Comparison of ENCODE assay signal across 18 cellular contexts in the genomic region with DNA sequence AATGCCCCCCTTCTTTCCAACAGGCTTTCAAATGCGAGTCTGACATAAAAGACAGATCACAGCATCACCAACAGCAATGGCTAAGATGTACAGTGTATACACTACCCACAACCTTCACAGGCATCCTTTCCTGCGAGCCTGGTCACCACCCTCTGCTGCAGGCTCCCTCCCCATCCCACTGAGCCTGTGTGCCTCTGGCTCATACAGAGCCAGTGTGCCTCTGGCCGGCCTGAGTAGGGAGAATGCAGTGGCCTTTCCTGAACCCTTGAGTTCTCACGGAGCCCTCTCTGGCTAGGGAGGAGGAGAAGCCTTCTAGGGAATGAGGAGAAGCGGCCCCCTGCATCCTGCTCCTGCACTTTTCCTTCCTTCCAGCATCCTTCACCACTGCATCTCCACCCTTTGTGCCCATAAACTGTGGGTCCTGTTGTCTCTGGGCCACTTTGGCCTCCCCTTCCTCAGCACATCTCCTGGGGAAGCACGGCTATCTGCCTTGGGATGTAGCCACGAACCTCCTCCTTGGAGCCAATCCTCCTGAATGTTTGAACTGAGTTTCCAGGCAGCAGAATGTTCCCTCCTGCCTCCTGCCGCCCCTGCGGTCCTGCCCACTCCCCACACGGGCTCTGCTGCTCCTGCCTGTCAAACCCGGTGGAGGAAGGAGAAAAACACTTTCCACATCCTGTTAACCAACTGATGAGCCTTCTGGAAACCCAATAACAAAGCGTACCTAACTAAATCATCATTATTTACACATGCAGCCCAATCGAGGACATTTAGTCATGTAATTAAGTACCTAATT. TPM values are rescaled to one million over a fixed set of nuclear protein-coding genes. Genes with fewer than 3 reads are reported as not detected.
DNase-seq lines count a peak whose midpoint lies in the region; ATAC-seq lines count a peak whose summit lies in the region.
"Had no signal": no experiment of that assay in that cellular context is flagged by ENCODE, and none has a peak within 500 bp of the region (broad histone marks: within the 10 kb centered on the region; RNA-seq: fewer than 3 reads in every experiment).

No MANE protein-coding gene starts in this region.

- ATAC-seq in activated T-helper 17 cell treated with anti-CD3 and anti-CD28 coated beads, Interleukin-2, amount 50 U/mL, for 72 hours (replicated peaks) = no peak
- ATAC-seq in left ventricle myocardium superior = peak; percentile 74

- no peak for DNase-seq in T-helper 2 cell treated with Interferon-gamma antibody and Interleukin-4, amounts not matched to agents 5 μg/mL and 100 μg/mL, for 36 hours (ENCODE audit: low spot score)
- DNase-seq in T-helper 2 cell = no peak
- peak; percentile 57 for DNase-seq in Ammon's horn (ENCODE audit: low spot score)
- no peak for DNase-seq in left ventricle myocardium superior
- no peak for DNase-seq in medulla oblongata (ENCODE audit: extremely low spot score)
- DNase-seq in activated CD8-positive, alpha-beta memory T cell treated with anti-CD3 and anti-CD28 coated beads for 24 hours = no peak
- DNase-seq in stimulated activated CD4-positive, alpha-beta T cell treated with anti-CD3 and anti-CD28 coated beads, Interleukin-2, amount 100 ng/mL, for 48 hours = no peak
- DNase-seq: 8988T; activated CD4-positive, alpha-beta memory T cell treated with anti-CD3 and anti-CD28 coated beads for 36 hours; gastrocnemius medialis; HCEC 1CT; KBM-7; NCI-H146; NCI-H526 treated with DMSO at 0.1 percent for 48 hours; SHP77 had no signal

- H3K4me3 Mint-ChIP-seq in T-helper 2 cell treated with Interferon-gamma antibody and Interleukin-4, amounts not matched to agents 5 μg/mL and 100 μg/mL, for 36 hours = no peak overlapping the region
- H3K4me3 Mint-ChIP-seq in activated T-helper 17 cell treated with anti-CD3 and anti-CD28 coated beads, Interleukin-2, amount 50 U/mL, for 72 hours = no peak overlapping the region
- H3K4me3 Mint-ChIP-seq: activated CD4-positive, alpha-beta memory T cell treated with anti-CD3 and anti-CD28 coated beads for 36 hours; mesothelial cell of epicardium; neural progenitor cell had no signal

- peaks cover 59% of the 10 kb centered on the region for H3K36me3 Mint-ChIP-seq in T-helper 2 cell treated with Interferon-gamma antibody and Interleukin-4, amounts not matched to agents 5 μg/mL and 100 μg/mL, for 36 hours (ENCODE audit: low read depth)
- H3K36me3 Mint-ChIP-seq in activated T-helper 17 cell treated with anti-CD3 and anti-CD28 coated beads, Interleukin-2, amount 50 U/mL, for 72 hours (ENCODE audit: low read depth) = peaks cover 70% of the 10 kb centered on the region

- H3K27ac Mint-ChIP-seq in T-helper 2 cell treated with Interferon-gamma antibody and Interleukin-4, amounts not matched to agents 5 μg/mL and 100 μg/mL, for 36 hours = peak overlapping the region; percentile 62
- H3K27ac Mint-ChIP-seq in activated T-helper 17 cell treated with anti-CD3 and anti-CD28 coated beads, Interleukin-2, amount 50 U/mL, for 72 hours = peak overlapping the region; percentile 69
- H3K27ac Mint-ChIP-seq: activated CD4-positive, alpha-beta memory T cell treated with anti-CD3 and anti-CD28 coated beads for 36 hours; mesothelial cell of epicardium; neural progenitor cell had no signal

- peaks cover 21% of the 10 kb centered on the region for H3K9me3 Mint-ChIP-seq in T-helper 2 cell treated with Interferon-gamma antibody and Interleukin-4, amounts not matched to agents 5 μg/mL and 100 μg/mL, for 36 hours
- H3K9me3 Mint-ChIP-seq in activated T-helper 17 cell treated with anti-CD3 and anti-CD28 coated beads, Interleukin-2, amount 50 U/mL, for 72 hours = peaks cover 3% of the 10 kb centered on the region

- H3K27me3 Mint-ChIP-seq in T-helper 2 cell treated with Interferon-gamma antibody and Interleukin-4, amounts not matched to agents 5 μg/mL and 100 μg/mL, for 36 hours (ENCODE audit: low read depth) = no peaks in the 10 kb centered on the region
- no peaks in the 10 kb centered on the region for H3K27me3 Mint-ChIP-seq in activated T-helper 17 cell treated with anti-CD3 and anti-CD28 coated beads, Interleukin-2, amount 50 U/mL, for 72 hours
- H3K27me3 Mint-ChIP-seq: activated CD4-positive, alpha-beta memory T cell treated with anti-CD3 and anti-CD28 coated beads for 36 hours had no signal

- H3K4me1 Mint-ChIP-seq in T-helper 2 cell treated with Interferon-gamma antibody and Interleukin-4, amounts not matched to agents 5 μg/mL and 100 μg/mL, for 36 hours (ENCODE audit: low read depth) = peaks cover 17% of the 10 kb centered on the region
- peaks cover 13% of the 10 kb centered on the region for H3K4me1 Mint-ChIP-seq in activated T-helper 17 cell treated with anti-CD3 and anti-CD28 coated beads, Interleukin-2, amount 50 U/mL, for 72 hours
- H3K4me1 Mint-ChIP-seq: mesothelial cell of epicardium had no signal

- intact Hi-C loops in left ventricle myocardium superior (cut with micrococcal nuclease) = no loop called here

RNA-seq across cellular contexts. Expression of a gene that starts 22.5 kb away (rescaled TPM):
- 100 to 1,000 TPM; 115 to 123 TPM for total RNA-seq in activated T-helper 17 cell treated with anti-CD3 and anti-CD28 coated beads, Interleukin-2, amount 50 U/mL, for 72 hours
- 114 TPM for total RNA-seq in left ventricle myocardium superior
